Comparison of ENCODE assay signal across 8 cellular contexts in genomic region chr11:65224939-65225283, GRCh38. TPM values are rescaled to one million over a fixed set of nuclear protein-coding genes. Genes with fewer than 3 reads are reported as not detected.
DNase-seq lines count a peak whose midpoint lies in the region; ATAC-seq and TF ChIP-seq lines count a peak whose summit lies in the region.

No MANE protein-coding gene starts in this region.

- H4K20me1 ChIP-seq in H9 (ENCODE audit: control insufficient read depth, insufficient read depth, insufficient read length), result no peaks in the 10 kb centered on the region

- H3K27ac Mint-ChIP-seq in H9 (peak overlapping the region; percentile 63 to 95 (median 91); a peak in 4 of 7 replicates), WTC11 (peak overlapping the region; percentile 53; the same call in 1 of the 2 replicates)
- no peak overlapping the region for H3K27ac Mint-ChIP-seq in CD8-positive, alpha-beta T cell

- no peaks in the 10 kb centered on the region for H3K27me3 ChIP-seq in H9 (ENCODE audit: insufficient read depth, low read length)
- H3K27me3 ChIP-seq in right atrium auricular region, result no peaks in the 10 kb centered on the region
- no peaks in the 10 kb centered on the region for H3K27me3 ChIP-seq in CD8-positive, alpha-beta T cell (ENCODE audit: insufficient read depth, low read length)

- no peak overlapping the region for H2BK20ac ChIP-seq in H9 (ENCODE audit: low read depth, low read length, poor library complexity, severe bottlenecking)

- no peaks in the 10 kb centered on the region for H3K79me1 ChIP-seq in H9 (ENCODE audit: insufficient read depth, low read depth, low read length, poor library complexity, severe bottlenecking)

- no peak overlapping the region for H2AK5ac ChIP-seq in H9 (ENCODE audit: insufficient read length, low read length)

- intact Hi-C loops in CD8-positive, alpha-beta T cell (cut with DNase I, micrococcal nuclease), result loop anchor here (1.0 to 2.0 kb wide), 3 partner anchors 90 to 286 kb away; no protein-coding TSS in a partner anchor

- H3K23ac ChIP-seq in H9 (ENCODE audit: insufficient read length, low read depth, low read length), result no peak overlapping the region

- H3K36me3 Mint-ChIP-seq in H9 (ENCODE audit: insufficient read depth in 1 of 3, low read depth in 3 of 3) (peaks cover 15 to 23% (median 20%) of the 10 kb centered on the region in 3 experiments; a peak in 6 of 7 replicates), WTC11 (peaks cover 22% of the 10 kb centered on the region)
- H3K36me3 Mint-ChIP-seq in CD8-positive, alpha-beta T cell, result no peaks in the 10 kb centered on the region

- no peak overlapping the region for H3T11ph ChIP-seq in H9 (ENCODE audit: low read length)

- H3K27me3 Mint-ChIP-seq in H9 (ENCODE audit: low read depth) (peaks cover 3% of the 10 kb centered on the region; the same call in 1 of the 2 replicates), WTC11 (ENCODE audit: low read depth) (no peaks in the 10 kb centered on the region; the same call in 1 of the 2 replicates)
- H3K27me3 Mint-ChIP-seq in CD8-positive, alpha-beta T cell (ENCODE audit: low read depth), result peaks cover 8% of the 10 kb centered on the region

- H2BK12ac ChIP-seq in H9 (ENCODE audit: insufficient read length, low read depth, low read length), result no peak overlapping the region

- POLR2A ChIA-PET in WTC11 (lab: Charles Lee), result interaction anchor here (1.1 to 2.2 kb wide), 4 partner anchors 12 to 25 kb away, joined by 3 to 7 read pairs (median 6); no protein-coding TSS in a partner anchor
- POLR2A ChIA-PET in CD8-positive, alpha-beta T cell (lab: Charles Lee), result interaction anchor here (0.7 to 1.6 kb wide), 2 partner anchors 37 to 274 kb away, joined by 3 to 4 read pairs; partner anchors contain the start of genes MALAT1 and POLA2

- H3K27ac ChIP-seq in H9 (ENCODE audit: insufficient read length, low read depth, low read length) (no peak overlapping the region), right atrium auricular region (peak overlapping the region; percentile 13 to 37), skin epidermis (peak overlapping the region in 18 of 21 experiments; percentile 40 to 83 (median 74)), substantia nigra (ENCODE audit: low read depth, low read length, poor library complexity, severe bottlenecking) (no peak overlapping the region)
- no peak overlapping the region for H3K27ac ChIP-seq in CD8-positive, alpha-beta T cell (ENCODE audit: low read depth, low read length)

- no peak overlapping the region for H3K18ac ChIP-seq in H9 (ENCODE audit: insufficient read length, low read depth, low read length)

- CTCF ChIA-PET in WTC11 (lab: Charles Lee), result interaction anchor here (0.7 to 5.6 kb wide), 19 partner anchors 8 to 653 kb away, joined by 3 to 138 read pairs (median 7); partner anchors contain the start of genes CAPN1, CDC42EP2 and POLA2
- CTCF ChIA-PET in CD8-positive, alpha-beta T cell (lab: Charles Lee), result interaction anchor here (0.8 to 8.5 kb wide), 14 partner anchors 16 to 139 kb away, joined by 3 to 110 read pairs (median 4); partner anchors contain the start of genes CDC42EP2 and DPF2

- no peak overlapping the region for H2BK5ac ChIP-seq in H9 (ENCODE audit: insufficient read length, low read length)

- H3K9me3 ChIP-seq in H9 (ENCODE audit: control insufficient read depth, low read depth, low read length) (no peaks in the 10 kb centered on the region), right atrium auricular region (no peaks in the 10 kb centered on the region)
- no peaks in the 10 kb centered on the region for H3K9me3 ChIP-seq in CD8-positive, alpha-beta T cell (ENCODE audit: low read length)

- H4K8ac ChIP-seq in H9 (replicated peaks; ENCODE audit: insufficient read length, low read depth, low read length), result no peak overlapping the region

- H3K9ac ChIP-seq in H9 (ENCODE audit: extremely low read depth, insufficient read length, low read length), result no peak overlapping the region

- H2BK15ac ChIP-seq in H9 (ENCODE audit: low read depth, low read length), result no peak overlapping the region

- H4K5ac ChIP-seq in H9 (ENCODE audit: insufficient read length, low read depth, low read length), result no peak overlapping the region

- no peaks in the 10 kb centered on the region for H3K79me2 ChIP-seq in H9 (ENCODE audit: insufficient read depth, low read length)

- H3K4me2 ChIP-seq in H9 (ENCODE audit: insufficient read depth, insufficient read length, low read length), result peak overlapping the region; percentile 47

- no peaks in the 10 kb centered on the region for H3K36me3 ChIP-seq in right atrium auricular region
- H3K36me3 ChIP-seq in CD8-positive, alpha-beta T cell (ENCODE audit: insufficient read depth, low read length), result no peaks in the 10 kb centered on the region

- H3K4me1 ChIP-seq in H9 (ENCODE audit: insufficient read depth, low read length) (no peaks in the 10 kb centered on the region; the same call in 1 of the 2 replicates), right atrium auricular region (peaks cover 0 to 14% of the 10 kb centered on the region in 2 donors)
- peaks cover 13% of the 10 kb centered on the region for H3K4me1 ChIP-seq in CD8-positive, alpha-beta T cell (ENCODE audit: insufficient read depth, low read length)

- H4K91ac ChIP-seq in H9 (ENCODE audit: insufficient read length, low read depth, low read length), result no peak overlapping the region

- H2BK120ac ChIP-seq in H9 (ENCODE audit: low read depth, low read length, poor library complexity, severe bottlenecking), result no peak overlapping the region

- DNase-seq in H9 (peak; percentile 55), WTC11 (ENCODE audit: low spot score) (no peak), right atrium auricular region (ENCODE audit: low spot score) (peak; percentile 83), GDM1 (lab: John Stamatoyannopoulos, UW) (no peak), substantia nigra (lab: John Stamatoyannopoulos, UW) (no peak), COR-L47 (lab: John Stamatoyannopoulos, UW) (no peak)
- DNase-seq in CD8-positive, alpha-beta T cell, result no peak

- no peak overlapping the region for H3K56ac ChIP-seq in H9 (ENCODE audit: insufficient read length, low read depth, low read length)

- H3K4ac ChIP-seq in H9 (ENCODE audit: low read depth, low read length), result no peak overlapping the region

- TF ChIP-seq CTCF in H9 (conservative IDR thresholded peaks at IDR 0.05), result no peak
- no peak for TF ChIP-seq CTCF in WTC11 (IDR thresholded peaks at IDR 0.05)
- no peak for TF ChIP-seq CTCF in right atrium auricular region (IDR thresholded peaks at IDR 0.05)
- TF ChIP-seq CTCF in CD8-positive, alpha-beta T cell (IDR thresholded peaks at IDR 0.05), result no peak

- peaks cover 6% of the 10 kb centered on the region for H3K23me2 ChIP-seq in H9 (ENCODE audit: insufficient read length, low read depth, low read length, poor library complexity, severe bottlenecking)

- H3K4me1 Mint-ChIP-seq in H9 (peaks cover 13 to 17% of the 10 kb centered on the region in 2 experiments), WTC11 (peaks cover 19% of the 10 kb centered on the region)
- H3K4me1 Mint-ChIP-seq in CD8-positive, alpha-beta T cell (ENCODE audit: low read depth), result peaks cover 10% of the 10 kb centered on the region

- peak; percentile 60 for ATAC-seq in WTC11
- ATAC-seq in CD8-positive, alpha-beta T cell, result no peak

- peaks cover under 1 to 1% of the 10 kb centered on the region in 2 experiments; a peak in 3 of 5 replicates for H3K9me3 Mint-ChIP-seq in H9
- peaks cover 5% of the 10 kb centered on the region for H3K9me3 Mint-ChIP-seq in WTC11
- no peaks in the 10 kb centered on the region for H3K9me3 Mint-ChIP-seq in CD8-positive, alpha-beta T cell

- no CpG with 5 or more reads among the region's 5 CpGs for WGBS in H9 (ENCODE audit: extremely low coverage, insufficient read length, low lambda C conversion rate)

- H2AFZ ChIP-seq in H9 (ENCODE audit: low read length), result no peak overlapping the region

- H3K4me3 ChIP-seq in right atrium auricular region (no peak overlapping the region), skin epidermis (no peak overlapping the region)
- no peak overlapping the region for H3K4me3 ChIP-seq in CD8-positive, alpha-beta T cell (ENCODE audit: low read depth, low read length)

- H3K14ac ChIP-seq in H9 (ENCODE audit: insufficient read depth, low read length), result no peak overlapping the region

- H3K4me3 Mint-ChIP-seq in H9 (peak overlapping the region; percentile 64 to 80; a peak in 4 of 5 replicates), WTC11 (peak overlapping the region; percentile 81)
- no peak overlapping the region for H3K4me3 Mint-ChIP-seq in CD8-positive, alpha-beta T cell

TF ChIP-seq in WTC11, 78 proteins besides CTCF, POLR2A, EP300 and RAD21 (continues in another document):
- TF ChIP-seq, protein P1, sequence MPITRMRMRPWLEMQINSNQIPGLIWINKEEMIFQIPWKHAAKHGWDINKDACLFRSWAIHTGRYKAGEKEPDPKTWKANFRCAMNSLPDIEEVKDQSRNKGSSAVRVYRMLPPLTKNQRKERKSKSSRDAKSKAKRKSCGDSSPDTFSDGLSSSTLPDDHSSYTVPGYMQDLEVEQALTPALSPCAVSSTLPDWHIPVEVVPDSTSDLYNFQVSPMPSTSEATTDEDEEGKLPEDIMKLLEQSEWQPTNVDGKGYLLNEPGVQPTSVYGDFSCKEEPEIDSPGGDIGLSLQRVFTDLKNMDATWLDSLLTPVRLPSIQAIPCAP (CRISPR knock-in tag; IDR thresholded peaks at IDR 0.05), result no peak
- TF ChIP-seq FOXK1 (CRISPR knock-in tag; IDR thresholded peaks at IDR 0.05), result no peak

RNA-seq across cellular contexts. Expression of gene POLA2, which starts 36.9 kb away (rescaled TPM):
- 37.7 and 41.5 TPM in 2 replicates for total RNA-seq in H9 (2021)
- 26.9 to 35.6 TPM (median 28.5 TPM) in 3 replicates for total RNA-seq in WTC11 (2021)
- total RNA-seq in right atrium auricular region, result 10 to 100 TPM in 1 of 2 donors, 1 to 10 TPM in 1; 4.5 to 12.4 TPM
- total RNA-seq in CD8-positive, alpha-beta T cell, result 1 to 10 TPM; 8.5 to 9.3 TPM

RNA-seq across cellular contexts. Expression of gene CAPN1, which starts 43.2 kb away (rescaled TPM):
- 175 and 178 TPM in 2 replicates for total RNA-seq in H9 (2021)
- 204 to 257 TPM (median 218 TPM) in 3 replicates for total RNA-seq in WTC11 (2021)
- 10 to 100 TPM; 89.9 to 93.0 TPM for total RNA-seq in right atrium auricular region
- 10 to 100 TPM; 61.8 to 63.8 TPM for total RNA-seq in CD8-positive, alpha-beta T cell

RNA-seq across cellular contexts. Expression of gene SPDYC, which starts 54.9 kb away (rescaled TPM):
- total RNA-seq in H9 (2021) (0.44 and 0.61 TPM in 2 replicates), WTC11 (2021) (0.27 to 0.35 TPM (median 0.32 TPM) in 3 replicates), right atrium auricular region (not detected)
- not detected for total RNA-seq in CD8-positive, alpha-beta T cell

Comparison
In these comparisons a context has a peak if more than half of its experiments do, and no peak if none do; other contexts are left out.
1. DNase-seq: peak in H9 (single experiment) and right atrium auricular region (single experiment); none in WTC11 (single experiment), GDM1 (single experiment), substantia nigra (0 of 49), CD8-positive, alpha-beta T cell (0 of 7) and COR-L47 (single experiment).
2. H3K27ac ChIP-seq: peak in right atrium auricular region (2 of 2) and skin epidermis (18 of 21); none in H9 (single experiment), substantia nigra (single experiment) and CD8-positive, alpha-beta T cell (single experiment).